7 cellular contexts compared by ENCODE assay signal in genomic region chr12:52327086-52327829, GRCh38. TPM values are rescaled to one million over a fixed set of nuclear protein-coding genes. Genes with fewer than 3 reads are reported as not detected.
DNase-seq lines count a peak whose midpoint lies in the region; ATAC-seq, FAIRE-seq and TF ChIP-seq lines count a peak whose summit lies in the region.

No MANE protein-coding gene starts in this region.

- no peaks in the 10 kb centered on the region for H3K79me2 ChIP-seq in astrocyte (ENCODE audit: insufficient read depth, low read length)
- no peaks in the 10 kb centered on the region for H3K79me2 ChIP-seq in smooth muscle cell (ENCODE audit: low read depth)

- no peaks in the 10 kb centered on the region for H3K9me3 Mint-ChIP-seq in T-helper 2 cell treated with Interferon-gamma antibody and Interleukin-4, amounts not matched to agents 5 μg/mL and 100 μg/mL, for 36 hours
- peaks cover 1% of the 10 kb centered on the region for H3K9me3 Mint-ChIP-seq in astrocyte (ENCODE audit: unreplicated experiment)

- peak; percentile 92 for FAIRE-seq in astrocyte (lab: Jason Lieb, UNC)

- H3F3A ChIP-seq in smooth muscle cell (ENCODE audit: low read depth) = peaks cover 7% of the 10 kb centered on the region

- H3K27ac ChIP-seq in astrocyte (ENCODE audit: low read depth, low read length) (no peak overlapping the region), smooth muscle cell (ENCODE audit: low read depth) (no peak overlapping the region)

- TF ChIP-seq CTCF in astrocyte (IDR thresholded peaks at IDR 0.05; ENCODE audit: insufficient read depth, low read depth, low read length) = peak; percentile 96
- TF ChIP-seq CTCF in smooth muscle cell (IDR thresholded peaks at IDR 0.05; ENCODE audit: borderline replicate concordance, insufficient read depth, poor library complexity, severe bottlenecking) = peak; percentile 73

- DNase-seq in NCI-H187 treated with DMSO at 0.1 percent for 48 hours (lab: John Stamatoyannopoulos, UW) = peak; percentile 59
- peak; percentile 73 for DNase-seq in T-helper 2 cell treated with Interferon-gamma antibody and Interleukin-4, amounts not matched to agents 5 μg/mL and 100 μg/mL, for 36 hours (ENCODE audit: low spot score)
- DNase-seq in astrocyte (ENCODE audit: low read depth) = peak; percentile 80
- DNase-seq in hippocampal formation (lab: John Stamatoyannopoulos, UW) = peak; percentile 64 to 65
- no peak for DNase-seq in smooth muscle cell (lab: John Stamatoyannopoulos, UW; ENCODE audit: unreplicated experiment)

- no peak overlapping the region for H3K4me3 Mint-ChIP-seq in T-helper 2 cell treated with Interferon-gamma antibody and Interleukin-4, amounts not matched to agents 5 μg/mL and 100 μg/mL, for 36 hours
- no peak overlapping the region for H3K4me3 Mint-ChIP-seq in astrocyte (ENCODE audit: unreplicated experiment)

- H3K9me3 ChIP-seq in astrocyte (ENCODE audit: insufficient read depth, low read depth, low read length) (no peaks in the 10 kb centered on the region), smooth muscle cell (replicated peaks; ENCODE audit: low read depth) (no peaks in the 10 kb centered on the region)

- H4K20me1 ChIP-seq in astrocyte (ENCODE audit: insufficient read depth, low read length) (no peaks in the 10 kb centered on the region), smooth muscle cell (ENCODE audit: low read depth) (no peaks in the 10 kb centered on the region)

- no peak overlapping the region for H3K27ac Mint-ChIP-seq in T-helper 2 cell treated with Interferon-gamma antibody and Interleukin-4, amounts not matched to agents 5 μg/mL and 100 μg/mL, for 36 hours
- no peak overlapping the region for H3K27ac Mint-ChIP-seq in astrocyte (ENCODE audit: unreplicated experiment)

- H3K4me2 ChIP-seq in astrocyte (ENCODE audit: low read length) (no peak overlapping the region), smooth muscle cell (no peak overlapping the region)

- H3K36me3 Mint-ChIP-seq in T-helper 2 cell treated with Interferon-gamma antibody and Interleukin-4, amounts not matched to agents 5 μg/mL and 100 μg/mL, for 36 hours (ENCODE audit: low read depth) = no peaks in the 10 kb centered on the region
- H3K36me3 Mint-ChIP-seq in astrocyte (ENCODE audit: low read depth, unreplicated experiment) = no peaks in the 10 kb centered on the region

- H3K36me3 ChIP-seq in astrocyte (ENCODE audit: insufficient read depth, low read length) = no peaks in the 10 kb centered on the region
- no peaks in the 10 kb centered on the region for H3K36me3 ChIP-seq in smooth muscle cell (ENCODE audit: low read depth)

- H3K4me1 ChIP-seq in astrocyte (ENCODE audit: insufficient read depth, low read length) (no peaks in the 10 kb centered on the region), smooth muscle cell (ENCODE audit: low read depth) (no peaks in the 10 kb centered on the region)

- H3K27me3 ChIP-seq in astrocyte (ENCODE audit: insufficient read depth, low read length) (peaks cover 21% of the 10 kb centered on the region), smooth muscle cell (ENCODE audit: low read depth) (peaks cover 29% of the 10 kb centered on the region)

- no peak overlapping the region for H3K4me3 ChIP-seq in astrocyte (ENCODE audit: insufficient read depth, low read depth, low read length)
- H3K4me3 ChIP-seq in smooth muscle cell = no peak overlapping the region

- 35% methylated on average over 10 of the region's 10 CpGs for WGBS in smooth muscle cell (ENCODE audit: low lambda C conversion rate)

- H2AFZ ChIP-seq in astrocyte (ENCODE audit: low read depth, low read length) = no peak overlapping the region
- H2AFZ ChIP-seq in smooth muscle cell (ENCODE audit: low read depth) = no peak overlapping the region

- peaks cover 2% of the 10 kb centered on the region for H3K4me1 Mint-ChIP-seq in T-helper 2 cell treated with Interferon-gamma antibody and Interleukin-4, amounts not matched to agents 5 μg/mL and 100 μg/mL, for 36 hours (ENCODE audit: low read depth)
- H3K4me1 Mint-ChIP-seq in astrocyte (ENCODE audit: low read depth, unreplicated experiment) = no peaks in the 10 kb centered on the region

- ATAC-seq in GM18502 (IDR thresholded peaks at IDR 0.05; ENCODE audit: poor library complexity, unreplicated experiment) (peak; percentile 95), HG02943 (IDR thresholded peaks at IDR 0.05; ENCODE audit: low read depth, unreplicated experiment) (peak; percentile 72)

- H3K9ac ChIP-seq in astrocyte (ENCODE audit: low read length) (no peak overlapping the region), smooth muscle cell (ENCODE audit: low read depth) (no peak overlapping the region)

- H3K27me3 Mint-ChIP-seq in T-helper 2 cell treated with Interferon-gamma antibody and Interleukin-4, amounts not matched to agents 5 μg/mL and 100 μg/mL, for 36 hours (ENCODE audit: low read depth) = peaks cover 15% of the 10 kb centered on the region
- H3K27me3 Mint-ChIP-seq in astrocyte (ENCODE audit: low read depth, unreplicated experiment) = peaks cover 57% of the 10 kb centered on the region

RNA-seq across cellular contexts. Expression of gene KRT83, which starts 6.1 kb away (rescaled TPM):
- total RNA-seq in astrocyte = not detected in 2 replicates
- not detected in 2 replicates for total RNA-seq in smooth muscle cell
- polyA plus RNA-seq in smooth muscle cell = not detected in 2 replicates

RNA-seq across cellular contexts. Expression of gene KRT81, which starts 35.9 kb away (rescaled TPM):
- total RNA-seq in astrocyte (1.2 TPM in 2 replicates), smooth muscle cell (0.18 and 1.4 TPM in 2 replicates)
- polyA plus RNA-seq in smooth muscle cell = 0.49 and 1.7 TPM in 2 replicates

RNA-seq across cellular contexts. Expression of gene KRT85, which starts 40.0 kb away (rescaled TPM):
- not detected in 2 replicates for total RNA-seq in astrocyte
- not detected in 2 replicates for total RNA-seq in smooth muscle cell
- not detected in 2 replicates for polyA plus RNA-seq in smooth muscle cell

RNA-seq across cellular contexts. Expression of gene KRT86, which starts 52.8 kb away (rescaled TPM):
- 0.24 and 0.43 TPM in 2 replicates for total RNA-seq in astrocyte
- total RNA-seq in smooth muscle cell = not detected in 2 replicates
- not detected in 2 replicates for polyA plus RNA-seq in smooth muscle cell

RNA-seq across cellular contexts. Expression of gene KRT84, which starts 58.2 kb away (rescaled TPM):
- total RNA-seq in astrocyte (not detected in 2 replicates), smooth muscle cell (5.6 and 8.0 TPM in 2 replicates)
- polyA plus RNA-seq in smooth muscle cell = 0.09 and 2.1 TPM in 2 replicates
